15 cellular contexts compared by ENCODE assay signal in the genomic region with DNA sequence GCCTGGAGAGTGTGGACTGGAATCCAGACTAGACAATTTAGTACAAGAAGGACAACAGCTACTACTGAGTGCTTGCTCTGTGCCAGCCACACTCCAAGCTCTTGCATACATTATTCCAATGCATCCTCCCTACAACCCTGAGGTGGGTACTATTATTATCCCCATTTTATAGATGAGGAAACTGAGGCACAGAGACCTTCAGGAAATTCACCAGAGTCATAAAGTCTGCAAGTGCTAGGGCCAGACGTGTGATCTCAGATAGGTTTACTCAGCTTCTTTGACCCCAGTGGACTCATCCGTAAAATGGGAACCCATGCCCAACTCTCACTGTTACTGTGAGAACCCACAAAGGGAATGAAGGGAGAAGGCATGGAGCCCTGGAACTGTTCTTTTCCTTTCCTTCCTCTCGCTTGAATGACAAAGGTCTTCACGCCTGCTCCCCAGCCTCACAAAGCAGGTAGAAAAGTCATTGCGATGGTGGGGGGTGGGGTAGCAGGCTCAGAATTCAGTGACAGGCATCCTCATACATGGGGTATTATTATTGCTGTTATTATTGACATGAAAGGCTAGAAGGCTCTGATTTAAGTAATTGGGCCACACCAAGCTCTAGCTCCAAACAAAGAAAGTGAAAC.
"Had no signal": no experiment of that assay in that cellular context is flagged by ENCODE, and none has a peak within 500 bp of the region (broad histone marks: within the 10 kb centered on the region; RNA-seq: fewer than 3 reads in every experiment).

No MANE protein-coding gene starts in this region.

- H3K9me3 Mint-ChIP-seq: activated CD4-positive, alpha-beta memory T cell treated with anti-CD3 and anti-CD28 coated beads, Interleukin-2, amount 10 ng/mL, durations not matched to agents 7 days and 5 days; activated naive CD4-positive, alpha-beta T cell treated with anti-CD3 and anti-CD28 coated beads, Interleukin-2, amount 10 ng/mL, durations not matched to agents 7 days and 5 days; activated T-cell treated with anti-CD3 and anti-CD28 coated beads, Interleukin-2, amount 50 U/mL, for 24 hours; immature natural killer cell; stimulated activated naive B cell treated with anti-CD40 and anti-IgM and Interleukin-4, amounts not matched to agents 10 μg/mL and 1 μg/mL and 100 μg/mL, for 72 hours had no signal

- H3K27ac ChIP-seq: dorsolateral prefrontal cortex, parathyroid adenoma, tibial artery, vagina had no signal

- H3K36me3 ChIP-seq: tibial artery, vagina had no signal

- H3K27me3 ChIP-seq: vagina had no signal

- H3K4me3 Mint-ChIP-seq: activated CD4-positive, alpha-beta memory T cell treated with anti-CD3 and anti-CD28 coated beads, Interleukin-2, amount 10 ng/mL, durations not matched to agents 7 days and 5 days; activated naive CD4-positive, alpha-beta T cell treated with anti-CD3 and anti-CD28 coated beads, Interleukin-2, amount 10 ng/mL, durations not matched to agents 7 days and 5 days; activated T-cell treated with anti-CD3 and anti-CD28 coated beads, Interleukin-2, amount 50 U/mL, for 24 hours; immature natural killer cell; stimulated activated naive B cell treated with anti-CD40 and anti-IgM and Interleukin-4, amounts not matched to agents 10 μg/mL and 1 μg/mL and 100 μg/mL, for 72 hours had no signal

- H3K9ac ChIP-seq: parathyroid adenoma had no signal

- H3K4me1 Mint-ChIP-seq: activated CD4-positive, alpha-beta memory T cell treated with anti-CD3 and anti-CD28 coated beads, Interleukin-2, amount 10 ng/mL, durations not matched to agents 7 days and 5 days; activated naive CD4-positive, alpha-beta T cell treated with anti-CD3 and anti-CD28 coated beads, Interleukin-2, amount 10 ng/mL, durations not matched to agents 7 days and 5 days; immature natural killer cell had no signal

- FAIRE-seq: astrocyte, endometrium had no signal

- H3K36me3 Mint-ChIP-seq: activated naive CD4-positive, alpha-beta T cell treated with anti-CD3 and anti-CD28 coated beads, Interleukin-2, amount 10 ng/mL, durations not matched to agents 7 days and 5 days; immature natural killer cell; stimulated activated naive B cell treated with anti-CD40 and anti-IgM and Interleukin-4, amounts not matched to agents 10 μg/mL and 1 μg/mL and 100 μg/mL, for 72 hours had no signal

- ATAC-seq: esophagus mucosa; stimulated activated naive B cell treated with anti-CD40 and anti-IgM and Interleukin-4, amounts not matched to agents 10 μg/mL and 1 μg/mL and 100 μg/mL, for 72 hours had no signal

- H3K27ac Mint-ChIP-seq: activated CD4-positive, alpha-beta memory T cell treated with anti-CD3 and anti-CD28 coated beads, Interleukin-2, amount 10 ng/mL, durations not matched to agents 7 days and 5 days; activated naive CD4-positive, alpha-beta T cell treated with anti-CD3 and anti-CD28 coated beads, Interleukin-2, amount 10 ng/mL, durations not matched to agents 7 days and 5 days; activated T-cell treated with anti-CD3 and anti-CD28 coated beads, Interleukin-2, amount 50 U/mL, for 24 hours; immature natural killer cell; stimulated activated naive B cell treated with anti-CD40 and anti-IgM and Interleukin-4, amounts not matched to agents 10 μg/mL and 1 μg/mL and 100 μg/mL, for 72 hours had no signal

- DNase-seq: activated CD4-positive, alpha-beta memory T cell treated with anti-CD3 and anti-CD28 coated beads, Interleukin-2, amount 10 ng/mL, durations not matched to agents 7 days and 5 days; activated naive CD4-positive, alpha-beta T cell treated with anti-CD3 and anti-CD28 coated beads, Interleukin-2, amount 10 ng/mL, durations not matched to agents 7 days and 5 days; activated T-cell treated with anti-CD3 and anti-CD28 coated beads, Interleukin-2, amount 50 U/mL, for 24 hours; dorsolateral prefrontal cortex; hippocampal formation; immature natural killer cell; stimulated activated CD4-positive, alpha-beta T cell treated with anti-CD3 and anti-CD28 coated beads, Interleukin-4, amount 100 ng/mL, for 1 hour; stimulated activated naive B cell treated with anti-CD40 and anti-IgM and Interleukin-4, amounts not matched to agents 10 μg/mL and 1 μg/mL and 100 μg/mL, for 72 hours; T1000; tibial artery had no signal

- H3K4me3 ChIP-seq: dorsolateral prefrontal cortex, tibial artery, vagina had no signal

- H3K79me2 ChIP-seq: parathyroid adenoma had no signal

- H3K9me3 ChIP-seq: tibial artery, vagina had no signal

- H2AFZ ChIP-seq: parathyroid adenoma had no signal
